1 cellular context compared by ENCODE assay signal in genomic region chr4:88062843-88063242, GRCh38.
TF ChIP-seq lines count a peak whose summit lies in the region.

No MANE protein-coding gene starts in this region.

TF ChIP-seq in HepG2, 621 proteins besides CTCF, POLR2A, EP300 and RAD21 (continued from another document):
- peak; percentile 74; the same call in 1 of the 2 replicates for TF ChIP-seq ARID3A (IDR thresholded peaks at IDR 0.05; ENCODE audit: low read depth, low read length)
- no peak for TF ChIP-seq ZNF790 (CRISPR knock-in tag; IDR thresholded peaks at IDR 0.05; ENCODE audit: borderline replicate concordance)
- no peak for TF ChIP-seq PBX2 (CRISPR knock-in tag; IDR thresholded peaks at IDR 0.05)
- TF ChIP-seq ZFP90 (CRISPR knock-in tag; IDR thresholded peaks at IDR 0.05; ENCODE audit: borderline replicate concordance): no peak
- TF ChIP-seq, protein P1, sequence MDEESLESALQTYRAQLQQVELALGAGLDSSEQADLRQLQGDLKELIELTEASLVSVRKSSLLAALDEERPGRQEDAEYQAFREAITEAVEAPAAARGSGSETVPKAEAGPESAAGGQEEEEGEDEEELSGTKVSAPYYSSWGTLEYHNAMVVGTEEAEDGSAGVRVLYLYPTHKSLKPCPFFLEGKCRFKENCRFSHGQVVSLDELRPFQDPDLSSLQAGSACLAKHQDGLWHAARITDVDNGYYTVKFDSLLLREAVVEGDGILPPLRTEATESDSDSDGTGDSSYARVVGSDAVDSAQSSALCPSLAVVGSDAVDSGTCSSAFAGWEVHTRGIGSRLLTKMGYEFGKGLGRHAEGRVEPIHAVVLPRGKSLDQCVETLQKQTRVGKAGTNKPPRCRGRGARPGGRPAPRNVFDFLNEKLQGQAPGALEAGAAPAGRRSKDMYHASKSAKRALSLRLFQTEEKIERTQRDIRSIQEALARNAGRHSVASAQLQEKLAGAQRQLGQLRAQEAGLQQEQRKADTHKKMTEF (CRISPR knock-in tag; IDR thresholded peaks at IDR 0.05): 0 out of 2 replicates have a peak, but pooled peaks have one; percentile 18
- TF ChIP-seq ZNF121 (CRISPR knock-in tag; IDR thresholded peaks at IDR 0.05): no peak
- TF ChIP-seq POGZ (CRISPR knock-in tag; IDR thresholded peaks at IDR 0.05): peak; percentile 67; the same call in 1 of the 2 replicates
- no peak for TF ChIP-seq ZNF232 (CRISPR knock-in tag; IDR thresholded peaks at IDR 0.05; ENCODE audit: borderline replicate concordance)
- no peak for TF ChIP-seq ZNF558 (CRISPR knock-in tag; IDR thresholded peaks at IDR 0.05; ENCODE audit: borderline replicate concordance)
- TF ChIP-seq REXO4 (CRISPR knock-in tag; IDR thresholded peaks at IDR 0.05; ENCODE audit: borderline replicate concordance): no peak
- peak; percentile 38; the same call in 1 of the 2 replicates for TF ChIP-seq RXRB (CRISPR knock-in tag; IDR thresholded peaks at IDR 0.05; ENCODE audit: borderline replicate concordance)
- TF ChIP-seq SALL1 (CRISPR knock-in tag; IDR thresholded peaks at IDR 0.05): peak; percentile 31; the same call in 1 of the 2 replicates
- peak; percentile 92 for TF ChIP-seq ZNF7 (CRISPR knock-in tag; IDR thresholded peaks at IDR 0.05)
- TF ChIP-seq NCOR1 (IDR thresholded peaks at IDR 0.05; ENCODE audit: borderline replicate concordance, low read length): peak; percentile 38; the same call in 1 of the 2 replicates
